ENCODE assay signal across 1 cellular context in the genomic region with DNA sequence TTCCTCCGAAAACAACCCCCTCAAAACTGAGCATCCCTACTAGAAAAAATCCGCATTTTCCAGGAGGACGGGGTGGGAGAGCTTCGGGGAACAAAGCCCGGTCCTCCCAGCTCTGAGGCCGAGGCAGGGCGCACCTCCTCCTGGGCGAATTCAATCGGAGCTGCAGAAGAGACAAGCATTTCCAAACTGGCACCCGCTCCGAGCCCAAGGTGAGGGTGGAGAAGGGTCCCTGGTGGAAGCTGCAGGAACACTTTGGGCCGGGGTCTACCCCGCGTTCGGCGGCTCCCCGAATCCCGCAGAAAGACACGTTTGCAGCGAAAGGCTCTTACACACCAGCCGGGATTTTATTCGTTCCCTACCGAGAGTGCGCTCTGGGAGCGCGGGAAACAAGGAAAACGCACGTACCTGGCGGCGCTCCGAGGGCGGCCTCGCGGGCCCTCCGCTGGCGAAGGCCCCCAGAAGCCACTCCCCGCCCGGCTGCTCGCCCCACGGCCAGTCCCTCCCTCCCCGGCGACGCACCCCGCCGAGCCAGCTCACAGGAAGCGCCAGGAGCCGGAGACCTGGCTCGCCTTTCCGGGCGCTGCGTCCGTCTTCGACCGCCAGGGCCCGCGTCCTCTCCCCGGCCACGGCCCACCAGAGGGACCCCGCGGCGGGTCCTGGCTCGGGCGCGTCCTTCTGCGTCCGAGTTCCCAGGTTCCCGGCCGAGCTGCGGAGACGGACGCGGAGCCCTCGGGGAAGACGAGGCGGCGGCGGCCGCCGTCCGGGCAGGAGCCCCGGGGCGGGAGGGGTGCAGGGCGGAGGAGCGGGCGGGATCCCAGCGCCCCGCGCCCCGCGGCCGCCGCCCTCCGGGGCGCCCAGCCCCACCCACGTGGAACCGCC.
TF ChIP-seq lines count a peak whose summit lies in the region.

No MANE protein-coding gene starts in this region.

TF ChIP-seq in HEK293, 187 proteins besides CTCF, POLR2A, EP300 and RAD21 (continued from another document and continues in another):
- TF ChIP-seq ZNF280D (tag by site-specific recombination; IDR thresholded peaks at IDR 0.05) (no peak), ZFP69B (tag by site-specific recombination; IDR thresholded peaks at IDR 0.05) (0 out of 2 replicates have a peak, but pooled peaks have one; percentile 45), ZNF501 (tag by site-specific recombination; IDR thresholded peaks at IDR 0.05) (0 out of 2 replicates have a peak, but pooled peaks have one; percentile 38), YY1 (tag by site-specific recombination; IDR thresholded peaks at IDR 0.05) (0 out of 2 replicates have a peak, but pooled peaks have one; percentile 12), ZNF626 (tag by site-specific recombination; IDR thresholded peaks at IDR 0.05) (no peak), ZBTB26 (tag by site-specific recombination; optimal IDR thresholded peaks at IDR 0.05) (peak; percentile 91), ZNF623 (tag by site-specific recombination; IDR thresholded peaks at IDR 0.05) (peak; percentile 32; the same call in 1 of the 2 replicates), ZNF558 (tag by site-specific recombination; IDR thresholded peaks at IDR 0.05) (no peak), ZNF830 (tag by site-specific recombination; IDR thresholded peaks at IDR 0.05; ENCODE audit: low read depth) (no peak), ZNF571 (tag by site-specific recombination; IDR thresholded peaks at IDR 0.05) (no peak), ZNF37A (tag by site-specific recombination; IDR thresholded peaks at IDR 0.05) (no peak), ZNF19 (tag by site-specific recombination; IDR thresholded peaks at IDR 0.05; ENCODE audit: low read depth) (no peak), ZNF76 (tag by site-specific recombination; IDR thresholded peaks at IDR 0.05; ENCODE audit: borderline replicate concordance, low read depth) (peak; percentile 76), PRDM4 (tag by site-specific recombination; IDR thresholded peaks at IDR 0.05) (peak; percentile 38; the same call in 1 of the 2 replicates), ZSCAN30 (tag by site-specific recombination; IDR thresholded peaks at IDR 0.05) (peak; percentile 72), OVOL3 (tag by site-specific recombination; IDR thresholded peaks at IDR 0.05) (0 out of 2 replicates have a peak, but pooled peaks have one; percentile 23), ZBTB20 (tag by site-specific recombination; IDR thresholded peaks at IDR 0.05) (peak; percentile 97), ZNF792 (tag by site-specific recombination; IDR thresholded peaks at IDR 0.05) (0 out of 2 replicates have a peak, but pooled peaks have one; percentile 61), ZNF747 (tag by site-specific recombination; IDR thresholded peaks at IDR 0.05) (no peak), ZIC2 (tag by site-specific recombination; IDR thresholded peaks at IDR 0.05) (peak; percentile 80), ZSCAN16 (tag by site-specific recombination; IDR thresholded peaks at IDR 0.05) (no peak), ZNF302 (tag by site-specific recombination; IDR thresholded peaks at IDR 0.05; ENCODE audit: low read depth) (no peak), ZNF624 (tag by site-specific recombination; IDR thresholded peaks at IDR 0.05) (0 out of 2 replicates have a peak, but pooled peaks have one; percentile 67), ZNF311 (tag by site-specific recombination; IDR thresholded peaks at IDR 0.05; ENCODE audit: borderline replicate concordance) (no peak), SP7 (tag by site-specific recombination; IDR thresholded peaks at IDR 0.05) (peak; percentile 63), OSR2 (tag by site-specific recombination; IDR thresholded peaks at IDR 0.05) (peak; percentile 56), ZNF132 (tag by site-specific recombination; IDR thresholded peaks at IDR 0.05; ENCODE audit: borderline replicate concordance) (no peak), ELK4 (IDR thresholded peaks at IDR 0.05; ENCODE audit: borderline replicate concordance, low read depth, low read length) (no peak), IKZF3 (tag by site-specific recombination; IDR thresholded peaks at IDR 0.05) (peak; percentile 86), ZNF26 (tag by site-specific recombination; IDR thresholded peaks at IDR 0.05) (no peak), ZNF146 (tag by site-specific recombination; IDR thresholded peaks at IDR 0.05) (no peak), ZXDB (tag by site-specific recombination; IDR thresholded peaks at IDR 0.05) (no peak), SP3 (tag by site-specific recombination; IDR thresholded peaks at IDR 0.05) (peak; percentile 63), ZNF324 (tag by site-specific recombination; IDR thresholded peaks at IDR 0.05) (0 out of 2 replicates have a peak, but pooled peaks have one; percentile 15), ZFHX2 (tag by site-specific recombination; conservative IDR thresholded peaks at IDR 0.05) (peak; percentile 19; the same call in 1 of the 2 replicates), ZNF18 (tag by site-specific recombination; IDR thresholded peaks at IDR 0.05) (no peak), ZNF777 (tag by site-specific recombination; IDR thresholded peaks at IDR 0.05; ENCODE audit: borderline replicate concordance) (peak; percentile 47; the same call in 1 of the 2 replicates), KLF9 (tag by site-specific recombination; IDR thresholded peaks at IDR 0.05; ENCODE audit: low read depth) (peak; percentile 68), ZFP3 (tag by site-specific recombination; IDR thresholded peaks at IDR 0.05; ENCODE audit: low read depth) (no peak), GLIS1 (tag by site-specific recombination; IDR thresholded peaks at IDR 0.05) (peak; percentile 87), ZNF677 (tag by site-specific recombination; IDR thresholded peaks at IDR 0.05) (no peak), SP2 (tag by site-specific recombination; IDR thresholded peaks at IDR 0.05) (peak; percentile 74), HOXC10 (CRISPR knock-in tag; IDR thresholded peaks at IDR 0.05) (no peak), ZNF791 (tag by site-specific recombination; IDR thresholded peaks at IDR 0.05) (no peak), ZNF121 (tag by site-specific recombination; IDR thresholded peaks at IDR 0.05) (0 out of 2 replicates have a peak, but pooled peaks have one; percentile 9), ZBTB8A (tag by site-specific recombination; IDR thresholded peaks at IDR 0.05) (peak; percentile 93)
- TF ChIP-seq, protein P1, sequence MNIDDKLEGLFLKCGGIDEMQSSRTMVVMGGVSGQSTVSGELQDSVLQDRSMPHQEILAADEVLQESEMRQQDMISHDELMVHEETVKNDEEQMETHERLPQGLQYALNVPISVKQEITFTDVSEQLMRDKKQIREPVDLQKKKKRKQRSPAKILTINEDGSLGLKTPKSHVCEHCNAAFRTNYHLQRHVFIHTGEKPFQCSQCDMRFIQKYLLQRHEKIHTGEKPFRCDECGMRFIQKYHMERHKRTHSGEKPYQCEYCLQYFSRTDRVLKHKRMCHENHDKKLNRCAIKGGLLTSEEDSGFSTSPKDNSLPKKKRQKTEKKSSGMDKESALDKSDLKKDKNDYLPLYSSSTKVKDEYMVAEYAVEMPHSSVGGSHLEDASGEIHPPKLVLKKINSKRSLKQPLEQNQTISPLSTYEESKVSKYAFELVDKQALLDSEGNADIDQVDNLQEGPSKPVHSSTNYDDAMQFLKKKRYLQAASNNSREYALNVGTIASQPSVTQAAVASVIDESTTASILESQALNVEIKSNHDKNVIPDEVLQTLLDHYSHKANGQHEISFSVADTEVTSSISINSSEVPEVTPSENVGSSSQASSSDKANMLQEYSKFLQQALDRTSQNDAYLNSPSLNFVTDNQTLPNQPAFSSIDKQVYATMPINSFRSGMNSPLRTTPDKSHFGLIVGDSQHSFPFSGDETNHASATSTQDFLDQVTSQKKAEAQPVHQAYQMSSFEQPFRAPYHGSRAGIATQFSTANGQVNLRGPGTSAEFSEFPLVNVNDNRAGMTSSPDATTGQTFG (tag by site-specific recombination; IDR thresholded peaks at IDR 0.05; ENCODE audit: borderline replicate concordance) = no peak
- TF ChIP-seq, protein P2, sequence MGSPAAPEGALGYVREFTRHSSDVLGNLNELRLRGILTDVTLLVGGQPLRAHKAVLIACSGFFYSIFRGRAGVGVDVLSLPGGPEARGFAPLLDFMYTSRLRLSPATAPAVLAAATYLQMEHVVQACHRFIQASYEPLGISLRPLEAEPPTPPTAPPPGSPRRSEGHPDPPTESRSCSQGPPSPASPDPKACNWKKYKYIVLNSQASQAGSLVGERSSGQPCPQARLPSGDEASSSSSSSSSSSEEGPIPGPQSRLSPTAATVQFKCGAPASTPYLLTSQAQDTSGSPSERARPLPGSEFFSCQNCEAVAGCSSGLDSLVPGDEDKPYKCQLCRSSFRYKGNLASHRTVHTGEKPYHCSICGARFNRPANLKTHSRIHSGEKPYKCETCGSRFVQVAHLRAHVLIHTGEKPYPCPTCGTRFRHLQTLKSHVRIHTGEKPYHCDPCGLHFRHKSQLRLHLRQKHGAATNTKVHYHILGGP (tag by site-specific recombination; IDR thresholded peaks at IDR 0.05) = no peak
